Comparison of ENCODE assay signal across 10 cellular contexts in the genomic region with DNA sequence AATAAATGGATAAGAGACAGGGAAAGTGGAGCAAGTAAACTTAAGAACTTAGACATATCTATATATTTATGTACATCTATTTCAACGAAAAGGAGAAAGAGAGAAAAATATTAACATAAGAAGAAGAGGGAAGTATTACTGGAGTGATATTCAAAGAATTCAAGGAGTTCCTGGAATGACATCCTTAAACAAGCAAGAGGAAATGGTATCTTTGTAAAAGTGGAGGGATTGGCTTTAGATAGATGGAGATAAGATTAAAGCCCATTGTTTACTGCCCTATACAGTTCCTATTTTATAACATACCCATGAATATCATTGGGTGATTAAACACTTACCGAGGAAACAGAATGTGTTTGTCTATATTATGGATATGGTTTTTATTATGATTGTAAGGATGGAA.
"Had no signal": no experiment of that assay in that cellular context is flagged by ENCODE, and none has a peak within 500 bp of the region (broad histone marks: within the 10 kb centered on the region; RNA-seq: fewer than 3 reads in every experiment).

No MANE protein-coding gene starts in this region.

- H3K9me3 Mint-ChIP-seq: IgD-negative memory B cell had no signal

- H3K27ac Mint-ChIP-seq: HFFc6, IgD-negative memory B cell had no signal

- DNase-seq: GM23248, H7, HFFc6, KBM-7 had no signal

- ATAC-seq: HCT116, HepG2 had no signal

- H3K4me3 Mint-ChIP-seq: HFFc6, IgD-negative memory B cell had no signal

- H3K36me3 Mint-ChIP-seq: IgD-negative memory B cell had no signal

- H3K36me3 ChIP-seq: HAP-1 had no signal

- H3K4me2 ChIP-seq: KMS-11 had no signal

- H3K27ac ChIP-seq: GM23248, HL-60, KMS-11 had no signal

- H2AFZ ChIP-seq: GM23248 had no signal

- H3K27me3 Mint-ChIP-seq: IgD-negative memory B cell had no signal

- H3K4me3 ChIP-seq: GM23248, HAP-1 had no signal

- H3K4me1 Mint-ChIP-seq: IgD-negative memory B cell had no signal

- H3K9ac ChIP-seq: GM23248, KMS-11 had no signal
